1 cellular context compared by ENCODE assay signal in the genomic region with DNA sequence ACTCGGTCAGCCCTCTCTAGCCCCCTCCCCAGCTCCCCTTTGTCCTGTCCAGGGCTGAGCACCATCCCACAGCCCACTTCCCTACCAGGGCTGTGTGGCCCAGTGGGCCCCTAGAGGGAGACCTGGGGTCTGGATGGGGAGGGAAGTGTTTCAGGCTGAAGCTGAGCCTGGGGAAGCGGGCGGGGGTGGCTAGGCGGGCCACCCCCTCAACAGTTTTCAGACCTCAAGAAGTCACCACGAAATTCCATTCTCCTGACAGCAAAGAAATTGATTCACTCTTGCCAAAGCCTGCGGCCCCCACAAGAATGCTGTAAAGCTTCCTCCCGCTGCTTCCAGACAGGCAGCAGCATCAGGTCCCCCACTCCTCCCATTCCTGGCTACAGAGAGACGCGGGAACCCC.
TF ChIP-seq lines count a peak whose summit lies in the region.

No MANE protein-coding gene starts in this region.

TF ChIP-seq in HEK293, 187 proteins besides CTCF, POLR2A, EP300 and RAD21:
- TF ChIP-seq ZFHX2 (tag by site-specific recombination; conservative IDR thresholded peaks at IDR 0.05) (peak; percentile 45), EGR2 (tag by site-specific recombination; IDR thresholded peaks at IDR 0.05; ENCODE audit: low read depth) (peak; percentile 50; the same call in 1 of the 2 replicates)
- TF ChIP-seq, protein P1, sequence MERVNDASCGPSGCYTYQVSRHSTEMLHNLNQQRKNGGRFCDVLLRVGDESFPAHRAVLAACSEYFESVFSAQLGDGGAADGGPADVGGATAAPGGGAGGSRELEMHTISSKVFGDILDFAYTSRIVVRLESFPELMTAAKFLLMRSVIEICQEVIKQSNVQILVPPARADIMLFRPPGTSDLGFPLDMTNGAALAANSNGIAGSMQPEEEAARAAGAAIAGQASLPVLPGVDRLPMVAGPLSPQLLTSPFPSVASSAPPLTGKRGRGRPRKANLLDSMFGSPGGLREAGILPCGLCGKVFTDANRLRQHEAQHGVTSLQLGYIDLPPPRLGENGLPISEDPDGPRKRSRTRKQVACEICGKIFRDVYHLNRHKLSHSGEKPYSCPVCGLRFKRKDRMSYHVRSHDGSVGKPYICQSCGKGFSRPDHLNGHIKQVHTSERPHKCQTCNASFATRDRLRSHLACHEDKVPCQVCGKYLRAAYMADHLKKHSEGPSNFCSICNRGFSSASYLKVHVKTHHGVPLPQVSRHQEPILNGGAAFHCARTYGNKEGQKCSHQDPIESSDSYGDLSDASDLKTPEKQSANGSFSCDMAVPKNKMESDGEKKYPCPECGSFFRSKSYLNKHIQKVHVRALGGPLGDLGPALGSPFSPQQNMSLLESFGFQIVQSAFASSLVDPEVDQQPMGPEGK (tag by site-specific recombination; IDR thresholded peaks at IDR 0.05): no peak
TF ChIP-seq in HEK293: peak in this region for 2.
